ENCODE assay signal across 7 cellular contexts in the genomic region with DNA sequence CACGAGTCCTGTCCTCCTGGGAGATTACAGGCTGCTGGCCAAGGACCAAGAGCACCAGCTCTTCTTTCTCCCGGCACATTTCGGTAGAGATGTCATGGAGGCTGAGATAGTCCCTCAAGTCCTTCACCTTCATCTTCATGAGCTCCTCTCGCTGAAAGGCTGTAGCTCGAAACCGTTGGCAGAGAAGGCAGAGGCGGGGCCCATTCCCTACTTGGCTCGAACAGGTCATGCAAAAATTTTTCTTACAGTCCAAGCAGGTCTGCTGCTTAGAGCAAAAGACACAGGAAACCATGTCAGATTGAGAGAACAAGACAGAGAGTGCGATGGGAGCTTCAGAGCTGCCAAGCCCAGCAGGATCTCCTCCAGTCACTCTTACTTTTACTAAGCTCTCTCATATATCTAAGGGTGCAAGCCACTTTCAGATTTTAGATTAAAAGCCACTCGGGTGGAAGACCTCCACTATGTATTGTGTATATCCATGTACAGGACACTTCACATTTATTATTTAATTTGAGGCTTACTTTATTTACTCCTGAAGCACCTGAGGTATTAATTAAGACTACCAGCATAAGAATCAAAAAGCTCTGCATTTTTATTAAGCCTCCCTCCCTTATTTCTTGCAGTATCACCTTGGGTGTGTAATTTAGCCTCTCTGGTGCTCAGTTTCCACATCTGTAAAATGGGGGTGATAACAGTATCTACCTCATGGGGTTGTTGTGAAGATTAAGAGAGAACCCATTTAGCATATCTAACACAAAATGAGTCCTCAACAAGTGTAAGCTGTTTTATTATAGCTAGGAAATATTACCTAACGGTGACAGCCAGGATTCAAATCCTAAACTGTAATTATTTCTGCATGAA. TPM values are rescaled to one million over a fixed set of nuclear protein-coding genes. Genes with fewer than 3 reads are reported as not detected.
DNase-seq lines count a peak whose midpoint lies in the region; ATAC-seq and TF ChIP-seq lines count a peak whose summit lies in the region.

No MANE protein-coding gene starts in this region.

- intact Hi-C loops in activated CD8-positive, alpha-beta T cell treated with anti-CD3 and anti-CD28 coated beads for 36 hours (cut with micrococcal nuclease): no loop called here
- intact Hi-C loops in spleen (cut with DNase I; ENCODE audit: low total_unique reads): loop anchor here (10.0 kb wide), 1 partner anchor 63 kb away; no protein-coding TSS in a partner anchor

- peaks cover 0 to 81% (median 28%) of the 10 kb centered on the region in 6 donors for H3K36me3 ChIP-seq in spleen

- H3K27ac Mint-ChIP-seq in activated CD8-positive, alpha-beta T cell treated with anti-CD3 and anti-CD28 coated beads for 36 hours: peak overlapping the region; percentile 99

- H3K4me1 ChIP-seq in spleen: peaks cover 15 to 50% (median 32%) of the 10 kb centered on the region in 6 donors

- H3K9me3 ChIP-seq in spleen: no peaks in the 10 kb centered on the region

- H3K27me3 Mint-ChIP-seq in activated CD8-positive, alpha-beta T cell treated with anti-CD3 and anti-CD28 coated beads for 36 hours: no peaks in the 10 kb centered on the region

- 87 to 93% (median 88%) methylated on average over 11 of the region's 11 CpGs for WGBS in spleen, 5 donors

- TF ChIP-seq POLR2A in spleen (IDR thresholded peaks at IDR 0.05): no peak

- TF ChIP-seq CTCF in HL-60 (IDR thresholded peaks at IDR 0.05; ENCODE audit: insufficient read depth, low read length): no peak
- no peak for TF ChIP-seq CTCF in activated CD8-positive, alpha-beta T cell treated with anti-CD3 and anti-CD28 coated beads for 36 hours (IDR thresholded peaks at IDR 0.05)
- no peak for TF ChIP-seq CTCF in fibroblast of the aortic adventitia (IDR thresholded peaks at IDR 0.05; ENCODE audit: insufficient read depth, low read length)
- no peak for TF ChIP-seq CTCF in spleen (IDR thresholded peaks at IDR 0.05 in 8 of 11, conservative IDR thresholded peaks at IDR 0.05 in 3 of 11)

- no peaks in the 10 kb centered on the region for H3K9me3 Mint-ChIP-seq in activated CD8-positive, alpha-beta T cell treated with anti-CD3 and anti-CD28 coated beads for 36 hours

- ATAC-seq in activated CD8-positive, alpha-beta T cell treated with anti-CD3 and anti-CD28 coated beads for 36 hours: no peak
- no peak for ATAC-seq in HG03354 (IDR thresholded peaks at IDR 0.05; ENCODE audit: poor library complexity, severe bottlenecking, unreplicated experiment)

- CTCF ChIA-PET in activated CD8-positive, alpha-beta T cell treated with anti-CD3 and anti-CD28 coated beads for 36 hours (lab: Charles Lee): interaction anchor here (0.9 to 3.6 kb wide), 18 partner anchors 8 to 98 kb away, joined by 3 to 33 read pairs (median 4); a partner anchor contains a TSS

- H3K4me3 ChIP-seq in HL-60 (replicated peaks; ENCODE audit: insufficient read depth, low read length) (no peak overlapping the region), fibroblast of the aortic adventitia (ENCODE audit: low read depth, low read length) (no peak overlapping the region), spleen (no peak overlapping the region)

- H3K27me3 ChIP-seq in HL-60 (ENCODE audit: insufficient read depth, poor library complexity, severe bottlenecking) (no peaks in the 10 kb centered on the region), spleen (replicated peaks in 1 of 7) (no peaks in the 10 kb centered on the region)

- H3K27ac ChIP-seq in HL-60 (replicated peaks) (peak overlapping the region; percentile 61), spleen (peak overlapping the region; percentile 74 to 91 (median 84))

- peaks cover 1% of the 10 kb centered on the region for H3K36me3 Mint-ChIP-seq in activated CD8-positive, alpha-beta T cell treated with anti-CD3 and anti-CD28 coated beads for 36 hours (ENCODE audit: low read depth)

- peak overlapping the region; percentile 74 for H3K4me3 Mint-ChIP-seq in activated CD8-positive, alpha-beta T cell treated with anti-CD3 and anti-CD28 coated beads for 36 hours

- POLR2A ChIA-PET in activated CD8-positive, alpha-beta T cell treated with anti-CD3 and anti-CD28 coated beads for 36 hours (lab: Charles Lee): interaction anchor here (0.5 to 2.6 kb wide), 22 partner anchors 9 to 800 kb away, joined by 3 to 16 read pairs (median 4); a partner anchor contains a TSS

- DNase-seq in HL-60 (ENCODE audit: low read depth in 1 of 2, low spot score in 1 of 2): no peak
- no peak for DNase-seq in activated CD8-positive, alpha-beta T cell treated with anti-CD3 and anti-CD28 coated beads for 36 hours
- peak; percentile 8 for DNase-seq in fibroblast of the aortic adventitia (ENCODE audit: low read depth)
- no peak for DNase-seq in spleen
- DNase-seq in GOT3 (lab: John Stamatoyannopoulos, UW): no peak
- DNase-seq in putamen (ENCODE audit: low spot score): no peak

- peaks cover 48% of the 10 kb centered on the region for H3K4me1 Mint-ChIP-seq in activated CD8-positive, alpha-beta T cell treated with anti-CD3 and anti-CD28 coated beads for 36 hours (ENCODE audit: low read depth)

RNA-seq across cellular contexts. Expression of a gene that starts 41.4 kb away (rescaled TPM):
- total RNA-seq in activated CD8-positive, alpha-beta T cell treated with anti-CD3 and anti-CD28 coated beads for 36 hours: 10 to 100 TPM; 44.1 to 50.4 TPM
- total RNA-seq in fibroblast of the aortic adventitia (ENCODE audit: low replicate concordance) (9.2 and 31.0 TPM in 2 replicates), spleen (10 to 100 TPM; 30.9 to 63.1 (median 38.0) TPM)
- polyA plus RNA-seq in spleen: 1 to 10 TPM; 4.5 to 9.1 (median 4.7) TPM

RNA-seq across cellular contexts. Expression of a gene that starts 41.8 kb away (rescaled TPM):
- 10 to 100 TPM; 11.3 to 12.0 TPM for total RNA-seq in activated CD8-positive, alpha-beta T cell treated with anti-CD3 and anti-CD28 coated beads for 36 hours
- total RNA-seq in fibroblast of the aortic adventitia (ENCODE audit: low replicate concordance) (17.0 TPM in 2 replicates), spleen (10 to 100 TPM; 28.1 to 39.7 (median 33.0) TPM)
- 1 to 10 TPM; 5.7 to 9.2 (median 7.4) TPM for polyA plus RNA-seq in spleen
